1 cellular context compared by ENCODE assay signal in genomic region chr6:154480144-154480639, GRCh38.
TF ChIP-seq lines count a peak whose summit lies in the region.

No MANE protein-coding gene starts in this region.

TF ChIP-seq in A549, 52 proteins besides CTCF, POLR2A, EP300 and RAD21 (continued from another document):
- TF ChIP-seq, protein P1, sequence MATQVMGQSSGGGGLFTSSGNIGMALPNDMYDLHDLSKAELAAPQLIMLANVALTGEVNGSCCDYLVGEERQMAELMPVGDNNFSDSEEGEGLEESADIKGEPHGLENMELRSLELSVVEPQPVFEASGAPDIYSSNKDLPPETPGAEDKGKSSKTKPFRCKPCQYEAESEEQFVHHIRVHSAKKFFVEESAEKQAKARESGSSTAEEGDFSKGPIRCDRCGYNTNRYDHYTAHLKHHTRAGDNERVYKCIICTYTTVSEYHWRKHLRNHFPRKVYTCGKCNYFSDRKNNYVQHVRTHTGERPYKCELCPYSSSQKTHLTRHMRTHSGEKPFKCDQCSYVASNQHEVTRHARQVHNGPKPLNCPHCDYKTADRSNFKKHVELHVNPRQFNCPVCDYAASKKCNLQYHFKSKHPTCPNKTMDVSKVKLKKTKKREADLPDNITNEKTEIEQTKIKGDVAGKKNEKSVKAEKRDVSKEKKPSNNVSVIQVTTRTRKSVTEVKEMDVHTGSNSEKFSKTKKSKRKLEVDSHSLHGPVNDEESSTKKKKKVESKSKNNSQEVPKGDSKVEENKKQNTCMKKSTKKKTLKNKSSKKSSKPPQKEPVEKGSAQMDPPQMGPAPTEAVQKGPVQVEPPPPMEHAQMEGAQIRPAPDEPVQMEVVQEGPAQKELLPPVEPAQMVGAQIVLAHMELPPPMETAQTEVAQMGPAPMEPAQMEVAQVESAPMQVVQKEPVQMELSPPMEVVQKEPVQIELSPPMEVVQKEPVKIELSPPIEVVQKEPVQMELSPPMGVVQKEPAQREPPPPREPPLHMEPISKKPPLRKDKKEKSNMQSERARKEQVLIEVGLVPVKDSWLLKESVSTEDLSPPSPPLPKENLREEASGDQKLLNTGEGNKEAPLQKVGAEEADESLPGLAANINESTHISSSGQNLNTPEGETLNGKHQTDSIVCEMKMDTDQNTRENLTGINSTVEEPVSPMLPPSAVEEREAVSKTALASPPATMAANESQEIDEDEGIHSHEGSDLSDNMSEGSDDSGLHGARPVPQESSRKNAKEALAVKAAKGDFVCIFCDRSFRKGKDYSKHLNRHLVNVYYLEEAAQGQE (IDR thresholded peaks at IDR 0.05), result no peak
- no peak for TF ChIP-seq SREBF2 (IDR thresholded peaks at IDR 0.05)
- TF ChIP-seq, protein P2, sequence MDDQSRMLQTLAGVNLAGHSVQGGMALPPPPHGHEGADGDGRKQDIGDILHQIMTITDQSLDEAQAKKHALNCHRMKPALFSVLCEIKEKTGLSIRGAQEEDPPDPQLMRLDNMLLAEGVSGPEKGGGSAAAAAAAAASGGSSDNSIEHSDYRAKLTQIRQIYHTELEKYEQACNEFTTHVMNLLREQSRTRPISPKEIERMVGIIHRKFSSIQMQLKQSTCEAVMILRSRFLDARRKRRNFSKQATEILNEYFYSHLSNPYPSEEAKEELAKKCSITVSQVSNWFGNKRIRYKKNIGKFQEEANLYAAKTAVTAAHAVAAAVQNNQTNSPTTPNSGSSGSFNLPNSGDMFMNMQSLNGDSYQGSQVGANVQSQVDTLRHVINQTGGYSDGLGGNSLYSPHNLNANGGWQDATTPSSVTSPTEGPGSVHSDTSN (IDR thresholded peaks at IDR 0.05), result no peak
- no peak for TF ChIP-seq ZSCAN20 (CRISPR knock-in tag; IDR thresholded peaks at IDR 0.05)
- no peak for TF ChIP-seq EHMT2 (IDR thresholded peaks at IDR 0.05; ENCODE audit: low read depth)
- TF ChIP-seq JUN (IDR thresholded peaks at IDR 0.05), result no peak
- TF ChIP-seq MAZ (IDR thresholded peaks at IDR 0.05; ENCODE audit: borderline replicate concordance, low read depth, low read length), result no peak
- no peak for TF ChIP-seq FOSB (CRISPR knock-in tag; IDR thresholded peaks at IDR 0.05)
- no peak for TF ChIP-seq HOXA7 (CRISPR knock-in tag; IDR thresholded peaks at IDR 0.05)
- no peak for TF ChIP-seq HEYL (CRISPR knock-in tag; IDR thresholded peaks at IDR 0.05)
- TF ChIP-seq, protein P3, sequence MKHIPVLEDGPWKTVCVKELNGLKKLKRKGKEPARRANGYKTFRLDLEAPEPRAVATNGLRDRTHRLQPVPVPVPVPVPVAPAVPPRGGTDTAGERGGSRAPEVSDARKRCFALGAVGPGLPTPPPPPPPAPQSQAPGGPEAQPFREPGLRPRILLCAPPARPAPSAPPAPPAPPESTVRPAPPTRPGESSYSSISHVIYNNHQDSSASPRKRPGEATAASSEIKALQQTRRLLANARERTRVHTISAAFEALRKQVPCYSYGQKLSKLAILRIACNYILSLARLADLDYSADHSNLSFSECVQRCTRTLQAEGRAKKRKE (CRISPR knock-in tag; IDR thresholded peaks at IDR 0.05; ENCODE audit: low read depth), result no peak
- TF ChIP-seq POLR2AphosphoS2 (conservative IDR thresholded peaks at IDR 0.05; ENCODE audit: low read length), result no peak
- TF ChIP-seq CEBPB (IDR thresholded peaks at IDR 0.05), result no peak
TF ChIP-seq in A549: peak in this region for 0.
